ENCODE assay signal across 1 cellular context in the genomic region with DNA sequence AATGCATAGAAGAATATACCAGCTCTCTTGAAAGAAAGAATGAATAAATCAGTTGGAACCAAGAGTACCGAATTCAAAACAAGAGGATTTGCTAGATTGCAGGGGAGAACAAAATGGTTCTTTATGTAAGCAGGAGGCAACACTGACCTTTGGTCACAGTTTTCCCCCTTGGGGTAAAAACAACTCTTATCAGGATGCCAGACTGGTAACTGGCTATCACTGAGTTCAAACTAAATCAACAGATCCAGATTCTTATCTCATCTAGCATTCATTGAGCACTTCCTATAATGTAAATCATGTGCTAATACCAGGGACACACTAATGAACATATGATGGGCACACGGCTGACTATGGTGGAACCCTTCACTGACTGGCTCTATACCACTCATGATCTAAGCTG.
A peak's percentile ranks its signal among the peaks of the same experiment; 100 is the strongest.
TF ChIP-seq lines count a peak whose summit lies in the region.

No MANE protein-coding gene starts in this region.

TF ChIP-seq in HepG2, 621 proteins besides CTCF, POLR2A, EP300 and RAD21 (continued from another document and continues in another):
- TF ChIP-seq, protein P1, sequence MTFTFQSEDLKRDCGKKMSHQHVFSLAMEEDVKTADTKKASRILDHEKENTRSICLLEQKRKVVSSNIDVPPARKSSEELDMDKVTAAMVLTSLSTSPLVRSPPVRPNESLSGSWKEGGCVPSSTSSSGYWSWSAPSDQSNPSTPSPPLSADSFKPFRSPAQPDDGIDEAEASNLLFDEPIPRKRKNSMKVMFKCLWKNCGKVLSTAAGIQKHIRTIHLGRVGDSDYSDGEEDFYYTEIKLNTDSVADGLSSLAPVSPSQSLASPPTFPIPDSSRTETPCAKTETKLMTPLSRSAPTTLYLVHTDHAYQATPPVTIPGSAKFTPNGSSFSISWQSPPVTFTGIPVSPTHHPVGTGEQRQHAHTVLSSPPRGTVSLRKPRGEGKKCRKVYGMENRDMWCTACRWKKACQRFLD (CRISPR knock-in tag; IDR thresholded peaks at IDR 0.05; ENCODE audit: borderline replicate concordance): no peak
- TF ChIP-seq, protein P2, sequence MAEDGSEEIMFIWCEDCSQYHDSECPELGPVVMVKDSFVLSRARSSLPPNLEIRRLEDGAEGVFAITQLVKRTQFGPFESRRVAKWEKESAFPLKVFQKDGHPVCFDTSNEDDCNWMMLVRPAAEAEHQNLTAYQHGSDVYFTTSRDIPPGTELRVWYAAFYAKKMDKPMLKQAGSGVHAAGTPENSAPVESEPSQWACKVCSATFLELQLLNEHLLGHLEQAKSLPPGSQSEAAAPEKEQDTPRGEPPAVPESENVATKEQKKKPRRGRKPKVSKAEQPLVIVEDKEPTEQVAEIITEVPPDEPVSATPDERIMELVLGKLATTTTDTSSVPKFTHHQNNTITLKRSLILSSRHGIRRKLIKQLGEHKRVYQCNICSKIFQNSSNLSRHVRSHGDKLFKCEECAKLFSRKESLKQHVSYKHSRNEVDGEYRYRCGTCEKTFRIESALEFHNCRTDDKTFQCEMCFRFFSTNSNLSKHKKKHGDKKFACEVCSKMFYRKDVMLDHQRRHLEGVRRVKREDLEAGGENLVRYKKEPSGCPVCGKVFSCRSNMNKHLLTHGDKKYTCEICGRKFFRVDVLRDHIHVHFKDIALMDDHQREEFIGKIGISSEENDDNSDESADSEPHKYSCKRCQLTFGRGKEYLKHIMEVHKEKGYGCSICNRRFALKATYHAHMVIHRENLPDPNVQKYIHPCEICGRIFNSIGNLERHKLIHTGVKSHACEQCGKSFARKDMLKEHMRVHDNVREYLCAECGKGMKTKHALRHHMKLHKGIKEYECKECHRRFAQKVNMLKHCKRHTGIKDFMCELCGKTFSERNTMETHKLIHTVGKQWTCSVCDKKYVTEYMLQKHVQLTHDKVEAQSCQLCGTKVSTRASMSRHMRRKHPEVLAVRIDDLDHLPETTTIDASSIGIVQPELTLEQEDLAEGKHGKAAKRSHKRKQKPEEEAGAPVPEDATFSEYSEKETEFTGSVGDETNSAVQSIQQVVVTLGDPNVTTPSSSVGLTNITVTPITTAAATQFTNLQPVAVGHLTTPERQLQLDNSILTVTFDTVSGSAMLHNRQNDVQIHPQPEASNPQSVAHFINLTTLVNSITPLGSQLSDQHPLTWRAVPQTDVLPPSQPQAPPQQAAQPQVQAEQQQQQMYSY (CRISPR knock-in tag; IDR thresholded peaks at IDR 0.05): no peak
- TF ChIP-seq BRD4 (CRISPR knock-in tag; IDR thresholded peaks at IDR 0.05): no peak
- TF ChIP-seq MED1 (CRISPR knock-in tag; IDR thresholded peaks at IDR 0.05): 0 out of 2 replicates have a peak, but pooled peaks have one; percentile 37
- no peak for TF ChIP-seq ZNF563 (CRISPR knock-in tag; IDR thresholded peaks at IDR 0.05)
- no peak for TF ChIP-seq ELF4 (CRISPR knock-in tag; IDR thresholded peaks at IDR 0.05; ENCODE audit: borderline replicate concordance)
- no peak for TF ChIP-seq ZNF350 (CRISPR knock-in tag; IDR thresholded peaks at IDR 0.05; ENCODE audit: borderline replicate concordance, low read depth)
- TF ChIP-seq ETV6 (CRISPR knock-in tag; conservative IDR thresholded peaks at IDR 0.05): no peak
- TF ChIP-seq NCOR1 (IDR thresholded peaks at IDR 0.05; ENCODE audit: borderline replicate concordance, low read length): no peak
- TF ChIP-seq, protein P3, sequence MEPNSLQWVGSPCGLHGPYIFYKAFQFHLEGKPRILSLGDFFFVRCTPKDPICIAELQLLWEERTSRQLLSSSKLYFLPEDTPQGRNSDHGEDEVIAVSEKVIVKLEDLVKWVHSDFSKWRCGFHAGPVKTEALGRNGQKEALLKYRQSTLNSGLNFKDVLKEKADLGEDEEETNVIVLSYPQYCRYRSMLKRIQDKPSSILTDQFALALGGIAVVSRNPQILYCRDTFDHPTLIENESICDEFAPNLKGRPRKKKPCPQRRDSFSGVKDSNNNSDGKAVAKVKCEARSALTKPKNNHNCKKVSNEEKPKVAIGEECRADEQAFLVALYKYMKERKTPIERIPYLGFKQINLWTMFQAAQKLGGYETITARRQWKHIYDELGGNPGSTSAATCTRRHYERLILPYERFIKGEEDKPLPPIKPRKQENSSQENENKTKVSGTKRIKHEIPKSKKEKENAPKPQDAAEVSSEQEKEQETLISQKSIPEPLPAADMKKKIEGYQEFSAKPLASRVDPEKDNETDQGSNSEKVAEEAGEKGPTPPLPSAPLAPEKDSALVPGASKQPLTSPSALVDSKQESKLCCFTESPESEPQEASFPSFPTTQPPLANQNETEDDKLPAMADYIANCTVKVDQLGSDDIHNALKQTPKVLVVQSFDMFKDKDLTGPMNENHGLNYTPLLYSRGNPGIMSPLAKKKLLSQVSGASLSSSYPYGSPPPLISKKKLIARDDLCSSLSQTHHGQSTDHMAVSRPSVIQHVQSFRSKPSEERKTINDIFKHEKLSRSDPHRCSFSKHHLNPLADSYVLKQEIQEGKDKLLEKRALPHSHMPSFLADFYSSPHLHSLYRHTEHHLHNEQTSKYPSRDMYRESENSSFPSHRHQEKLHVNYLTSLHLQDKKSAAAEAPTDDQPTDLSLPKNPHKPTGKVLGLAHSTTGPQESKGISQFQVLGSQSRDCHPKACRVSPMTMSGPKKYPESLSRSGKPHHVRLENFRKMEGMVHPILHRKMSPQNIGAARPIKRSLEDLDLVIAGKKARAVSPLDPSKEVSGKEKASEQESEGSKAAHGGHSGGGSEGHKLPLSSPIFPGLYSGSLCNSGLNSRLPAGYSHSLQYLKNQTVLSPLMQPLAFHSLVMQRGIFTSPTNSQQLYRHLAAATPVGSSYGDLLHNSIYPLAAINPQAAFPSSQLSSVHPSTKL (CRISPR knock-in tag; IDR thresholded peaks at IDR 0.05): peak; percentile 82; the same call in 1 of the 2 replicates
- TF ChIP-seq, protein P4, sequence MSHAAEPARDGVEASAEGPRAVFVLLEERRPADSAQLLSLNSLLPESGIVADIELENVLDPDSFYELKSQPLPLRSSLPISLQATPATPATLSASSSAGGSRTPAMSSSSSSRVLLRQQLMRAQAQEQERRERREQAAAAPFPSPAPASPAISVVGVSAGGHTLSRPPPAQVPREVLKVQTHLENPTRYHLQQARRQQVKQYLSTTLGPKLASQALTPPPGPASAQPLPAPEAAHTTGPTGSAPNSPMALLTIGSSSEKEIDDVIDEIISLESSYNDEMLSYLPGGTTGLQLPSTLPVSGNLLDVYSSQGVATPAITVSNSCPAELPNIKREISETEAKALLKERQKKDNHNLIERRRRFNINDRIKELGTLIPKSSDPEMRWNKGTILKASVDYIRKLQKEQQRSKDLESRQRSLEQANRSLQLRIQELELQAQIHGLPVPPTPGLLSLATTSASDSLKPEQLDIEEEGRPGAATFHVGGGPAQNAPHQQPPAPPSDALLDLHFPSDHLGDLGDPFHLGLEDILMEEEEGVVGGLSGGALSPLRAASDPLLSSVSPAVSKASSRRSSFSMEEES (CRISPR knock-in tag; IDR thresholded peaks at IDR 0.05): peak; percentile 53
- no peak for TF ChIP-seq ZNF382 (CRISPR knock-in tag; IDR thresholded peaks at IDR 0.05; ENCODE audit: borderline replicate concordance)
- no peak for TF ChIP-seq ZFX (CRISPR knock-in tag; IDR thresholded peaks at IDR 0.05; ENCODE audit: low read depth)
- TF ChIP-seq ZNF232 (CRISPR knock-in tag; IDR thresholded peaks at IDR 0.05; ENCODE audit: borderline replicate concordance): no peak
- no peak for TF ChIP-seq ZNF747 (CRISPR knock-in tag; IDR thresholded peaks at IDR 0.05; ENCODE audit: borderline replicate concordance)
- TF ChIP-seq, protein P5, sequence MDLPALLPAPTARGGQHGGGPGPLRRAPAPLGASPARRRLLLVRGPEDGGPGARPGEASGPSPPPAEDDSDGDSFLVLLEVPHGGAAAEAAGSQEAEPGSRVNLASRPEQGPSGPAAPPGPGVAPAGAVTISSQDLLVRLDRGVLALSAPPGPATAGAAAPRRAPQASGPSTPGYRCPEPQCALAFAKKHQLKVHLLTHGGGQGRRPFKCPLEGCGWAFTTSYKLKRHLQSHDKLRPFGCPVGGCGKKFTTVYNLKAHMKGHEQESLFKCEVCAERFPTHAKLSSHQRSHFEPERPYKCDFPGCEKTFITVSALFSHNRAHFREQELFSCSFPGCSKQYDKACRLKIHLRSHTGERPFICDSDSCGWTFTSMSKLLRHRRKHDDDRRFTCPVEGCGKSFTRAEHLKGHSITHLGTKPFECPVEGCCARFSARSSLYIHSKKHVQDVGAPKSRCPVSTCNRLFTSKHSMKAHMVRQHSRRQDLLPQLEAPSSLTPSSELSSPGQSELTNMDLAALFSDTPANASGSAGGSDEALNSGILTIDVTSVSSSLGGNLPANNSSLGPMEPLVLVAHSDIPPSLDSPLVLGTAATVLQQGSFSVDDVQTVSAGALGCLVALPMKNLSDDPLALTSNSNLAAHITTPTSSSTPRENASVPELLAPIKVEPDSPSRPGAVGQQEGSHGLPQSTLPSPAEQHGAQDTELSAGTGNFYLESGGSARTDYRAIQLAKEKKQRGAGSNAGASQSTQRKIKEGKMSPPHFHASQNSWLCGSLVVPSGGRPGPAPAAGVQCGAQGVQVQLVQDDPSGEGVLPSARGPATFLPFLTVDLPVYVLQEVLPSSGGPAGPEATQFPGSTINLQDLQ (CRISPR knock-in tag; IDR thresholded peaks at IDR 0.05): no peak
- TF ChIP-seq, protein P6, sequence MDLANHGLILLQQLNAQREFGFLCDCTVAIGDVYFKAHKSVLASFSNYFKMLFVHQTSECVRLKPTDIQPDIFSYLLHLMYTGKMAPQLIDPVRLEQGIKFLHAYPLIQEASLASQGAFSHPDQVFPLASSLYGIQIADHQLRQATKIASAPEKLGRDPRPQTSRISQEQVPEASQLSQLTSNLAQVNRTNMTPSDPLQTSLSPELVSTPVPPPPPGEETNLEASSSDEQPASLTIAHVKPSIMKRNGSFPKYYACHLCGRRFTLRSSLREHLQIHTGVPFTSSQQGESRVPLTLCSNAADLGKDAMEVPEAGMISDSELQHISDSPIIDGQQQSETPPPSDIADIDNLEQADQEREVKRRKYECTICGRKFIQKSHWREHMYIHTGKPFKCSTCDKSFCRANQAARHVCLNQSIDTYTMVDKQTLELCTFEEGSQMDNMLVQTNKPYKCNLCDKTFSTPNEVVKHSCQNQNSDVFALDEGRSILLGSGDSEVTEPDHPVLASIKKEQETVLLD (CRISPR knock-in tag; IDR thresholded peaks at IDR 0.05; ENCODE audit: low read depth): no peak
- TF ChIP-seq, protein P7, sequence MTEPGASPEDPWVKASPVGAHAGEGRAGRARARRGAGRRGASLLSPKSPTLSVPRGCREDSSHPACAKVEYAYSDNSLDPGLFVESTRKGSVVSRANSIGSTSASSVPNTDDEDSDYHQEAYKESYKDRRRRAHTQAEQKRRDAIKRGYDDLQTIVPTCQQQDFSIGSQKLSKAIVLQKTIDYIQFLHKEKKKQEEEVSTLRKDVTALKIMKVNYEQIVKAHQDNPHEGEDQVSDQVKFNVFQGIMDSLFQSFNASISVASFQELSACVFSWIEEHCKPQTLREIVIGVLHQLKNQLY (CRISPR knock-in tag; IDR thresholded peaks at IDR 0.05): no peak
- no peak for TF ChIP-seq CREB1 (IDR thresholded peaks at IDR 0.05)
- 0 out of 2 replicates have a peak, but pooled peaks have one; percentile 29 for TF ChIP-seq CREB1 (CRISPR knock-in tag; IDR thresholded peaks at IDR 0.05)
- no peak for TF ChIP-seq SAFB2 (CRISPR knock-in tag; IDR thresholded peaks at IDR 0.05; ENCODE audit: borderline replicate concordance, low read depth)
- no peak for TF ChIP-seq ZNF501 (CRISPR knock-in tag; IDR thresholded peaks at IDR 0.05)
- TF ChIP-seq ZNF256 (CRISPR knock-in tag; conservative IDR thresholded peaks at IDR 0.05): no peak
- TF ChIP-seq ZNF569 (CRISPR knock-in tag; IDR thresholded peaks at IDR 0.05; ENCODE audit: borderline replicate concordance): no peak
- no peak for TF ChIP-seq ZNF558 (CRISPR knock-in tag; IDR thresholded peaks at IDR 0.05; ENCODE audit: borderline replicate concordance)
- 0 out of 2 replicates have a peak, but pooled peaks have one; percentile 24 for TF ChIP-seq ZKSCAN8 (CRISPR knock-in tag; IDR thresholded peaks at IDR 0.05; ENCODE audit: borderline replicate concordance)
- no peak for TF ChIP-seq HOXA9 (CRISPR knock-in tag; IDR thresholded peaks at IDR 0.05; ENCODE audit: borderline replicate concordance)
- no peak for TF ChIP-seq CBFB (CRISPR knock-in tag; IDR thresholded peaks at IDR 0.05)
- no peak for TF ChIP-seq ZC3H4 (CRISPR knock-in tag; IDR thresholded peaks at IDR 0.05; ENCODE audit: borderline replicate concordance)
- TF ChIP-seq, protein P8, sequence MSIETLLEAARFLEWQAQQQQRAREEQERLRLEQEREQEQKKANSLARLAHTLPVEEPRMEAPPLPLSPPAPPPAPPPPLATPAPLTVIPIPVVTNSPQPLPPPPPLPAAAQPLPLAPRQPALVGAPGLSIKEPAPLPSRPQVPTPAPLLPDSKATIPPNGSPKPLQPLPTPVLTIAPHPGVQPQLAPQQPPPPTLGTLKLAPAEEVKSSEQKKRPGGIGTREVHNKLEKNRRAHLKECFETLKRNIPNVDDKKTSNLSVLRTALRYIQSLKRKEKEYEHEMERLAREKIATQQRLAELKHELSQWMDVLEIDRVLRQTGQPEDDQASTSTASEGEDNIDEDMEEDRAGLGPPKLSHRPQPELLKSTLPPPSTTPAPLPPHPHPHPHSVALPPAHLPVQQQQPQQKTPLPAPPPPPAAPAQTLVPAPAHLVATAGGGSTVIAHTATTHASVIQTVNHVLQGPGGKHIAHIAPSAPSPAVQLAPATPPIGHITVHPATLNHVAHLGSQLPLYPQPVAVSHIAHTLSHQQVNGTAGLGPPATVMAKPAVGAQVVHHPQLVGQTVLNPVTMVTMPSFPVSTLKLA (IDR thresholded peaks at IDR 0.05): no peak
